ENCODE assay signal across 1 cellular context in genomic region chr3:27696906-27697305, GRCh38.
TF ChIP-seq lines count a peak whose summit lies in the region.

No MANE protein-coding gene starts in this region.

TF ChIP-seq in HepG2, 621 proteins besides CTCF, POLR2A, EP300 and RAD21 (continued from another document):
- TF ChIP-seq ZNF646 (CRISPR knock-in tag; IDR thresholded peaks at IDR 0.05) (no peak), HMG20B (CRISPR knock-in tag; conservative IDR thresholded peaks at IDR 0.05) (no peak)
